In genomic region chr11:90251599-90251998, GRCh38 we compare ENCODE assay signal across 15 cellular contexts. TPM values are rescaled to one million over a fixed set of nuclear protein-coding genes. Genes with fewer than 3 reads are reported as not detected.
DNase-seq lines count a peak whose midpoint lies in the region; ATAC-seq and TF ChIP-seq lines count a peak whose summit lies in the region.
"Had no signal": no experiment of that assay in that cellular context is flagged by ENCODE, and none has a peak within 500 bp of the region (broad histone marks: within the 10 kb centered on the region; RNA-seq: fewer than 3 reads in every experiment).

No MANE protein-coding gene starts in this region.

- H3K27me3 Mint-ChIP-seq in CD4-positive, CD25-positive, alpha-beta regulatory T cell: peaks cover 14% of the 10 kb centered on the region
- no peaks in the 10 kb centered on the region for H3K27me3 Mint-ChIP-seq in activated CD4-positive, alpha-beta memory T cell treated with anti-CD3 and anti-CD28 coated beads, Interleukin-2, amount 10 ng/mL, durations not matched to agents 7 days and 5 days

- H3K27ac Mint-ChIP-seq in CD4-positive, CD25-positive, alpha-beta regulatory T cell: no peak overlapping the region
- H3K27ac Mint-ChIP-seq in activated CD4-positive, alpha-beta memory T cell treated with anti-CD3 and anti-CD28 coated beads, Interleukin-2, amount 10 ng/mL, durations not matched to agents 7 days and 5 days: no peak overlapping the region
- H3K27ac Mint-ChIP-seq: CD8-positive, alpha-beta T cell had no signal

- no peak for TF ChIP-seq CTCF in heart right ventricle (IDR thresholded peaks at IDR 0.05)

- 69 to 89% methylated on average over 2 of the region's 2 CpGs for WGBS in heart right ventricle, 2 donors

- POLR2A ChIA-PET in activated CD4-positive, alpha-beta memory T cell treated with anti-CD3 and anti-CD28 coated beads, Interleukin-2, amount 10 ng/mL, durations not matched to agents 7 days and 5 days (lab: Charles Lee): no interaction called here

- no peaks in the 10 kb centered on the region for H3K9me3 ChIP-seq in CD4-positive, CD25-positive, alpha-beta regulatory T cell (ENCODE audit: control insufficient read depth in 2 of 2, low read length in 2 of 2)
- peaks cover 0 to 6% (median 0%) of the 10 kb centered on the region in 11 donors for H3K9me3 ChIP-seq in heart right ventricle
- H3K9me3 ChIP-seq: gastrocnemius medialis had no signal

- H3K4me3 ChIP-seq in CD4-positive, CD25-positive, alpha-beta regulatory T cell (ENCODE audit: low read depth, low read length): peak overlapping the region; percentile 51
- H3K4me3 ChIP-seq in heart right ventricle: no peak overlapping the region
- H3K4me3 ChIP-seq: gastrocnemius medialis, GM23248 had no signal

- H3K4me1 Mint-ChIP-seq in CD4-positive, CD25-positive, alpha-beta regulatory T cell: peaks cover 0 to 12% (median 4%) of the 10 kb centered on the region in 4 donors
- peaks cover 12% of the 10 kb centered on the region for H3K4me1 Mint-ChIP-seq in activated CD4-positive, alpha-beta memory T cell treated with anti-CD3 and anti-CD28 coated beads, Interleukin-2, amount 10 ng/mL, durations not matched to agents 7 days and 5 days

- H3K36me3 Mint-ChIP-seq in CD4-positive, CD25-positive, alpha-beta regulatory T cell: no peaks in the 10 kb centered on the region
- no peaks in the 10 kb centered on the region for H3K36me3 Mint-ChIP-seq in activated CD4-positive, alpha-beta memory T cell treated with anti-CD3 and anti-CD28 coated beads, Interleukin-2, amount 10 ng/mL, durations not matched to agents 7 days and 5 days (ENCODE audit: low read depth)
- H3K36me3 Mint-ChIP-seq: CD8-positive, alpha-beta T cell had no signal

- H3K27ac ChIP-seq in CD4-positive, CD25-positive, alpha-beta regulatory T cell (ENCODE audit: insufficient read depth, low read length, poor library complexity, severe bottlenecking): no peak overlapping the region
- H3K27ac ChIP-seq in heart right ventricle: peak overlapping the region in 1 of 10 donors; percentile 15
- H3K27ac ChIP-seq: gastrocnemius medialis, GM23248 had no signal

- H3K4me1 ChIP-seq in CD4-positive, CD25-positive, alpha-beta regulatory T cell (ENCODE audit: control insufficient read depth, insufficient read depth, low read length, poor library complexity, severe bottlenecking): no peaks in the 10 kb centered on the region
- no peaks in the 10 kb centered on the region for H3K4me1 ChIP-seq in heart right ventricle
- H3K4me1 ChIP-seq: gastrocnemius medialis had no signal

- intact Hi-C loops in heart right ventricle (cut with DNase I): no loop called here

- peaks cover 3% of the 10 kb centered on the region for H3K27me3 ChIP-seq in CD4-positive, CD25-positive, alpha-beta regulatory T cell (ENCODE audit: control insufficient read depth, insufficient read depth, low read length)
- no peaks in the 10 kb centered on the region for H3K27me3 ChIP-seq in heart right ventricle
- H3K27me3 ChIP-seq: gastrocnemius medialis had no signal

- H3K4me3 Mint-ChIP-seq in CD4-positive, CD25-positive, alpha-beta regulatory T cell: peak overlapping the region in 2 of 4 donors; percentile 1 to 85
- H3K4me3 Mint-ChIP-seq in activated CD4-positive, alpha-beta memory T cell treated with anti-CD3 and anti-CD28 coated beads, Interleukin-2, amount 10 ng/mL, durations not matched to agents 7 days and 5 days: peak overlapping the region; percentile 12
- H3K4me3 Mint-ChIP-seq: neural crest cell had no signal

- DNase-seq in NCI-H2107 treated with DMSO at 0.1 percent for 48 hours (lab: John Stamatoyannopoulos, UW; ENCODE audit: unreplicated experiment) (peak; percentile 41), NCI-H2107 (lab: John Stamatoyannopoulos, UW) (no peak), NCI-H1092 (lab: John Stamatoyannopoulos, UW) (no peak), heart right ventricle (no peak), MV-4-11 (lab: John Stamatoyannopoulos, UW) (no peak)
- no peak for DNase-seq in CD4-positive, CD25-positive, alpha-beta regulatory T cell
- DNase-seq in activated CD4-positive, alpha-beta memory T cell treated with anti-CD3 and anti-CD28 coated beads, Interleukin-2, amount 10 ng/mL, durations not matched to agents 7 days and 5 days: no peak
- DNase-seq: CD8-positive, alpha-beta T cell; central memory CD4-positive, alpha-beta T cell; gastrocnemius medialis; mammary epithelial cell; NCI-H2227 treated with DMSO at 0.1 percent for 48 hours had no signal

- CTCF ChIA-PET in activated CD4-positive, alpha-beta memory T cell treated with anti-CD3 and anti-CD28 coated beads, Interleukin-2, amount 10 ng/mL, durations not matched to agents 7 days and 5 days (lab: Charles Lee): no interaction called here

- H3K36me3 ChIP-seq in CD4-positive, CD25-positive, alpha-beta regulatory T cell (ENCODE audit: control insufficient read depth, insufficient read depth, low read length): no peaks in the 10 kb centered on the region
- H3K36me3 ChIP-seq in heart right ventricle: no peaks in the 10 kb centered on the region
- H3K36me3 ChIP-seq: gastrocnemius medialis had no signal

- no peak for ATAC-seq in CD4-positive, CD25-positive, alpha-beta regulatory T cell (ENCODE audit: low read depth in 2 of 2)
- ATAC-seq in HG02884 (IDR thresholded peaks at IDR 0.05; ENCODE audit: unreplicated experiment) (peak; percentile 17), heart right ventricle (no peak)
- ATAC-seq: CD8-positive, alpha-beta T cell; gastrocnemius medialis had no signal

- peaks cover 0 to 1% (median 0%) of the 10 kb centered on the region in 7 donors for H3K9me3 Mint-ChIP-seq in CD4-positive, CD25-positive, alpha-beta regulatory T cell
- H3K9me3 Mint-ChIP-seq in activated CD4-positive, alpha-beta memory T cell treated with anti-CD3 and anti-CD28 coated beads, Interleukin-2, amount 10 ng/mL, durations not matched to agents 7 days and 5 days: no peaks in the 10 kb centered on the region
- H3K9me3 Mint-ChIP-seq: CD8-positive, alpha-beta T cell had no signal

RNA-seq across cellular contexts. Expression of gene CHORDC1, which starts 28.8 kb away (rescaled TPM):
- 114 TPM for total RNA-seq in CD4-positive, CD25-positive, alpha-beta regulatory T cell
- polyA plus RNA-seq in CD4-positive, CD25-positive, alpha-beta regulatory T cell: 10 to 100 TPM; 36.9 to 43.0 (median 40.7) TPM
- 10 to 100 TPM; 47.1 to 50.7 TPM for total RNA-seq in activated CD4-positive, alpha-beta memory T cell treated with anti-CD3 and anti-CD28 coated beads, Interleukin-2, amount 10 ng/mL, durations not matched to agents 7 days and 5 days
- total RNA-seq in heart right ventricle: 10 to 100 TPM; 22.4 to 38.1 (median 27.7) TPM
- polyA plus RNA-seq in heart right ventricle: 10 to 100 TPM; 23.8 to 36.1 TPM
